ENCODE assay signal across 28 cellular contexts in genomic region chr10:37774351-37774750, GRCh38.
"Had no signal": no experiment of that assay in that cellular context is flagged by ENCODE, and none has a peak within 500 bp of the region (broad histone marks: within the 10 kb centered on the region; RNA-seq: fewer than 3 reads in every experiment).

No MANE protein-coding gene starts in this region.

- DNase-seq: activated B cell treated with CpG ODN at 0.5 μM for 24 hours; activated CD4-positive, alpha-beta memory T cell treated with anti-CD3 and anti-CD28 coated beads for 36 hours; activated CD4-positive, alpha-beta T cell treated with anti-CD3 and anti-CD28 coated beads for 4 hours; activated CD4-positive, alpha-beta T cell treated with anti-CD3 and anti-CD28 coated beads, Interleukin-2, amount 50 U/mL, for 1 hour; activated CD4-positive, CD25-positive, alpha-beta regulatory T cell treated with anti-CD3 and anti-CD28 coated beads, Interleukin-2, amount 50 U/mL, for 72 hours; activated CD8-positive, alpha-beta memory T cell treated with anti-CD3 and anti-CD28 coated beads for 24 hours; activated CD8-positive, alpha-beta memory T cell treated with anti-CD3 and anti-CD28 coated beads, Interleukin-2, amount 10 ng/mL, durations not matched to agents 7 days and 5 days; activated CD8-positive, alpha-beta memory T cell treated with anti-CD3 and anti-CD28 coated beads, Interleukin-2, amount 50 U/mL, for 48 hours; activated effector memory CD4-positive, alpha-beta T cell treated with Interleukin-2 at 50 U/mL for 16 hours; activated naive CD4-positive, alpha-beta T cell treated with anti-CD3 and anti-CD28 coated beads, Interleukin-2, amount 10 ng/mL, durations not matched to agents 7 days and 5 days; activated naive CD8-positive, alpha-beta T cell treated with anti-CD3 and anti-CD28 coated beads, Interleukin-2, amount 50 U/mL, for 24 hours; activated T-cell treated with anti-CD3 and anti-CD28 coated beads, Interleukin-2, amount 50 U/mL, for 48 hours; anterior cingulate cortex; central memory CD4-positive, alpha-beta T cell; KG1; NCI-H1105 treated with DMSO at 0.1 percent for 48 hours; NCI-H1436; NCI-H1694; NCI-H1930; NCI-H2081 treated with DMSO at 0.1 percent for 48 hours; NCI-H226; NCI-H446 treated with DMSO at 0.1 percent for 48 hours; Right ventricle myocardium superior; SW 1271; T-helper 1 cell; T-helper 2 cell; T-helper 9 cell had no signal

- H3K27ac ChIP-seq: VCaP had no signal
